ENCODE assay signal across 25 cellular contexts in genomic region chr7:46636022-46636421, GRCh38.
"Had no signal": no experiment of that assay in that cellular context is flagged by ENCODE, and none has a peak within 500 bp of the region (broad histone marks: within the 10 kb centered on the region; RNA-seq: fewer than 3 reads in every experiment).

No MANE protein-coding gene starts in this region.

- H3K27me3 ChIP-seq: heart left ventricle, hepatocyte, neutrophil, ovary, right atrium auricular region, right lobe of liver, stomach, tibial artery, uterus had no signal

- H3K4me3 ChIP-seq: heart left ventricle, hepatocyte, left ventricle myocardium inferior, lung, mucosa of descending colon, ovary, right atrium auricular region, right lobe of liver, stomach, thoracic aorta, tibial artery, uterus had no signal

- H3K9me3 ChIP-seq: heart left ventricle, left ventricle myocardium inferior, mucosa of descending colon, neutrophil, ovary, right atrium auricular region, right lobe of liver, stomach, thoracic aorta, tibial artery, uterus had no signal

- H3K4me1 Mint-ChIP-seq: naive thymus-derived CD4-positive, alpha-beta T cell; stimulated activated naive B cell treated with anti-CD40 and anti-IgM and Interleukin-4, amounts not matched to agents 10 μg/mL and 1 μg/mL and 100 μg/mL, for 72 hours had no signal

- H2AFZ ChIP-seq: hepatocyte had no signal

- H3K4me3 Mint-ChIP-seq: naive thymus-derived CD4-positive, alpha-beta T cell; natural killer cell treated with Interleukin-12 subunit alpha and Interleukin-12 subunit beta and Interleukin-15 and Interleukin-18, amount 100 ng/mL, for 72 hours; stimulated activated naive B cell treated with anti-CD40 and anti-IgM and Interleukin-4, amounts not matched to agents 10 μg/mL and 1 μg/mL and 100 μg/mL, for 72 hours; type B pancreatic cell had no signal

- ATAC-seq: heart left ventricle; mucosa of descending colon; naive thymus-derived CD4-positive, alpha-beta T cell; natural killer cell treated with Interleukin-12 subunit alpha and Interleukin-12 subunit beta and Interleukin-15 and Interleukin-18, amount 100 ng/mL, for 72 hours; right lobe of liver; stimulated activated naive B cell treated with anti-CD40 and anti-IgM and Interleukin-4, amounts not matched to agents 10 μg/mL and 1 μg/mL and 100 μg/mL, for 72 hours; stimulated activated naive CD8-positive, alpha-beta T cell treated with anti-CD3 and anti-CD28 coated beads, Interleukin-15, Interleukin-2, amounts not matched to agents 100 U/mL and 50 U/mL, for 24 hours had no signal

- DNase-seq: heart left ventricle; islet precursor cell; left ventricle myocardium inferior; midbrain; mucosa of descending colon; naive thymus-derived CD4-positive, alpha-beta T cell; ovary; right lobe of liver; stimulated activated CD4-positive, alpha-beta T cell treated with anti-CD3 and anti-CD28 coated beads, Interleukin-12 subunit alpha, Interleukin-12 subunit beta, amount 100 ng/mL, for 4 hours; stimulated activated CD4-positive, alpha-beta T cell treated with anti-CD3 and anti-CD28 coated beads, Interleukin-15, amount 100 ng/mL, for 24 hours; stimulated activated CD4-positive, alpha-beta T cell treated with anti-CD3 and anti-CD28 coated beads, Interleukin-2, amount 100 ng/mL, for 24 hours; stimulated activated CD4-positive, alpha-beta T cell treated with anti-CD3 and anti-CD28 coated beads, Interleukin-4, amount 100 ng/mL, for 1 hour; stimulated activated naive B cell treated with anti-CD40 and anti-IgM and Interleukin-4, amounts not matched to agents 10 μg/mL and 1 μg/mL and 100 μg/mL, for 72 hours; stimulated activated naive CD8-positive, alpha-beta T cell treated with anti-CD3 and anti-CD28 coated beads, Interleukin-15, Interleukin-2, amounts not matched to agents 100 U/mL and 50 U/mL, for 24 hours; stomach; tibial artery; uterus had no signal

- H3K4me1 ChIP-seq: heart left ventricle, left ventricle myocardium inferior, right atrium auricular region, right lobe of liver, stomach, tibial artery, uterus had no signal

- H3K27ac Mint-ChIP-seq: naive thymus-derived CD4-positive, alpha-beta T cell; natural killer cell treated with Interleukin-12 subunit alpha and Interleukin-12 subunit beta and Interleukin-15 and Interleukin-18, amount 100 ng/mL, for 72 hours; progenitor cell of endocrine pancreas; stimulated activated naive B cell treated with anti-CD40 and anti-IgM and Interleukin-4, amounts not matched to agents 10 μg/mL and 1 μg/mL and 100 μg/mL, for 72 hours; type B pancreatic cell had no signal

- H3K27ac ChIP-seq: heart left ventricle, hepatocyte, left ventricle myocardium inferior, neutrophil, ovary, right atrium auricular region, right lobe of liver, stomach, thoracic aorta, tibial artery, uterus had no signal

- H3K4me2 ChIP-seq: hepatocyte had no signal

- H3K79me2 ChIP-seq: hepatocyte had no signal

- H3K36me3 Mint-ChIP-seq: naive thymus-derived CD4-positive, alpha-beta T cell; natural killer cell treated with Interleukin-12 subunit alpha and Interleukin-12 subunit beta and Interleukin-15 and Interleukin-18, amount 100 ng/mL, for 72 hours; stimulated activated naive B cell treated with anti-CD40 and anti-IgM and Interleukin-4, amounts not matched to agents 10 μg/mL and 1 μg/mL and 100 μg/mL, for 72 hours; type B pancreatic cell had no signal

- H3K36me3 ChIP-seq: heart left ventricle, left ventricle myocardium inferior, neutrophil, ovary, right atrium auricular region, right lobe of liver, stomach, thoracic aorta, tibial artery, uterus had no signal

- H3K27me3 Mint-ChIP-seq: naive thymus-derived CD4-positive, alpha-beta T cell; natural killer cell treated with Interleukin-12 subunit alpha and Interleukin-12 subunit beta and Interleukin-15 and Interleukin-18, amount 100 ng/mL, for 72 hours; progenitor cell of endocrine pancreas; stimulated activated naive B cell treated with anti-CD40 and anti-IgM and Interleukin-4, amounts not matched to agents 10 μg/mL and 1 μg/mL and 100 μg/mL, for 72 hours; type B pancreatic cell had no signal
